ENCODE assay signal across 16 cellular contexts in genomic region chr14:78316058-78316457, GRCh38.
A peak's percentile ranks its signal among the peaks of the same experiment; 100 is the strongest.
DNase-seq lines count a peak whose midpoint lies in the region; ATAC-seq, FAIRE-seq and TF ChIP-seq lines count a peak whose summit lies in the region.
"Had no signal": no experiment of that assay in that cellular context is flagged by ENCODE, and none has a peak within 500 bp of the region (broad histone marks: within the 10 kb centered on the region; RNA-seq: fewer than 3 reads in every experiment).

No MANE protein-coding gene starts in this region.

- POLR2A ChIA-PET in HepG2 (lab: Yijun Ruan, JAX): no interaction called here

- H3K36me3 ChIP-seq in WERI-Rb-1: no peaks in the 10 kb centered on the region
- H3K36me3 ChIP-seq in neural progenitor cell: no peaks in the 10 kb centered on the region
- H3K36me3 ChIP-seq in HepG2 (replicated peaks in 1 of 2; ENCODE audit: control insufficient read depth in 1 of 2, insufficient read depth in 2 of 2, low read length in 2 of 2): no peaks in the 10 kb centered on the region
- H3K36me3 ChIP-seq: BLaER1, HAP-1 had no signal

- no peak for TF ChIP-seq POLR2A in GM12891 (IDR thresholded peaks at IDR 0.05; ENCODE audit: low read depth, low read length)
- TF ChIP-seq POLR2A in HepG2 (IDR thresholded peaks at IDR 0.05; ENCODE audit: insufficient read depth in 1 of 2, low read depth in 2 of 2, low read length in 2 of 2): no peak

- TF ChIP-seq CTCF in WERI-Rb-1 (IDR thresholded peaks at IDR 0.05; ENCODE audit: low read depth, low read length) (no peak), neural progenitor cell (IDR thresholded peaks at IDR 0.05) (no peak), HepG2 (CRISPR knock-in tag; IDR thresholded peaks at IDR 0.05) (no peak)

- H3K9me3 ChIP-seq in WERI-Rb-1 (ENCODE audit: severe bottlenecking) (no peaks in the 10 kb centered on the region), neural progenitor cell (ENCODE audit: low read depth) (no peaks in the 10 kb centered on the region), HepG2 (ENCODE audit: low read length) (no peaks in the 10 kb centered on the region)
- H3K9me3 ChIP-seq: BLaER1, HAP-1 had no signal

- H2AFZ ChIP-seq in neural progenitor cell (replicated peaks) (no peak overlapping the region), HepG2 (ENCODE audit: low read length) (no peak overlapping the region)
- H2AFZ ChIP-seq: PC-9 had no signal

- H3F3A ChIP-seq in neural progenitor cell (ENCODE audit: low read depth): peaks cover 11% of the 10 kb centered on the region

- H3K79me2 ChIP-seq in neural progenitor cell (ENCODE audit: low read depth) (no peaks in the 10 kb centered on the region), HepG2 (ENCODE audit: insufficient read depth, low read length) (no peaks in the 10 kb centered on the region)

- H3K4me1 Mint-ChIP-seq in neural progenitor cell: peaks cover 29% of the 10 kb centered on the region
- H3K4me1 Mint-ChIP-seq: CD8-positive, alpha-beta memory T cell had no signal

- H3K4me3 ChIP-seq in WERI-Rb-1 (ENCODE audit: low read depth, low read length): no peak overlapping the region
- peak overlapping the region; percentile 12 for H3K4me3 ChIP-seq in neural progenitor cell
- H3K4me3 ChIP-seq in HepG2 (replicated peaks in 1 of 3; ENCODE audit: insufficient read depth in 1 of 3, low read depth in 2 of 3, low read length in 3 of 3): no peak overlapping the region
- H3K4me3 ChIP-seq: BLaER1, HAP-1, PC-9 had no signal

- BruUV-seq in HepG2 (replicated peaks; lab: Mats Ljungman, UMichigan): no TSS peak

- no peaks in the 10 kb centered on the region for H4K20me1 ChIP-seq in neural progenitor cell (ENCODE audit: low read depth)
- H4K20me1 ChIP-seq in HepG2 (ENCODE audit: insufficient read depth, low read length): no peaks in the 10 kb centered on the region
- H4K20me1 ChIP-seq: BLaER1 had no signal

- ATAC-seq in HepG2: no peak

- H3K36me3 Mint-ChIP-seq in neural progenitor cell: no peaks in the 10 kb centered on the region
- H3K36me3 Mint-ChIP-seq: CD8-positive, alpha-beta memory T cell had no signal

- intact Hi-C loops in HepG2 (cut with micrococcal nuclease; ENCODE audit: unreplicated experiment): no loop called here

- no peak overlapping the region for H3K27ac Mint-ChIP-seq in neural progenitor cell
- H3K27ac Mint-ChIP-seq: CD8-positive, alpha-beta memory T cell had no signal

- no peaks in the 10 kb centered on the region for H3K9me3 Mint-ChIP-seq in neural progenitor cell

- H3K4me2 ChIP-seq in neural progenitor cell: peak overlapping the region; percentile 71
- no peak overlapping the region for H3K4me2 ChIP-seq in HepG2 (ENCODE audit: low read depth, low read length)
- H3K4me2 ChIP-seq: BLaER1, PC-9 had no signal

- FAIRE-seq in GM12891 (lab: Jason Lieb, UNC) (no peak), HepG2 (lab: Jason Lieb, UNC) (no peak)

- H3K4me1 ChIP-seq in neural progenitor cell: peaks cover 48% of the 10 kb centered on the region
- no peaks in the 10 kb centered on the region for H3K4me1 ChIP-seq in HepG2 (ENCODE audit: insufficient read depth, low read length)
- H3K4me1 ChIP-seq: BLaER1 had no signal

- no peak for TF ChIP-seq RAD21 in HepG2 (CRISPR knock-in tag; IDR thresholded peaks at IDR 0.05)

- no peak overlapping the region for H3K9ac ChIP-seq in neural progenitor cell
- no peak overlapping the region for H3K9ac ChIP-seq in HepG2 (ENCODE audit: insufficient read depth, low read depth, low read length)
- H3K9ac ChIP-seq: BLaER1 had no signal

- H3K27ac ChIP-seq in WERI-Rb-1: peak overlapping the region; percentile 54
- peak overlapping the region; percentile 47 for H3K27ac ChIP-seq in neural progenitor cell
- H3K27ac ChIP-seq in HepG2 (ENCODE audit: extremely low read length, insufficient read depth, low read length): no peak overlapping the region
- H3K27ac ChIP-seq: 22Rv1, BLaER1, PC-9 had no signal

- H3K27me3 Mint-ChIP-seq in neural progenitor cell (ENCODE audit: insufficient read depth, low read depth): peaks cover 3% of the 10 kb centered on the region

- no peak overlapping the region for H3K4me3 Mint-ChIP-seq in neural progenitor cell
- H3K4me3 Mint-ChIP-seq: CD8-positive, alpha-beta memory T cell had no signal

- CTCF ChIA-PET in HepG2 (lab: Yijun Ruan, JAX; ENCODE audit: low intra/inter-chr PET ratio, low total read pairs): no interaction called here

- in situ Hi-C loops in HepG2 (cut with HindIII; ENCODE audit: extremely low pct_ligation_motif_present, low pct_unique_long_range_greater_than_20kb): no loop called here

- DNase-seq in NCI-H2081 (lab: John Stamatoyannopoulos, UW) (peak; percentile 21 to 53), NCI-H2081 treated with DMSO at 0.1 percent for 48 hours (lab: John Stamatoyannopoulos, UW) (no peak), NCI-H2227 treated with DMSO at 0.1 percent for 48 hours (lab: John Stamatoyannopoulos, UW) (peak; percentile 93), WERI-Rb-1 (peak; percentile 67), neural progenitor cell (ENCODE audit: low spot score) (peak; percentile 19), kidney glomerular epithelial cell (lab: John Stamatoyannopoulos, UW) (no peak), GM12891 (ENCODE audit: insufficient read length, low spot score) (no peak), HepG2 (ENCODE audit: low spot score) (no peak)
- DNase-seq: CD8-positive, alpha-beta memory T cell; KBM-7; NCI-H2029; NCI-H446 treated with DMSO at 0.1 percent for 48 hours; PC-9 had no signal

- TF ChIP-seq EP300 in HepG2 (IDR thresholded peaks at IDR 0.05; ENCODE audit: low read depth in 2 of 2, low read length in 2 of 2) (no peak), HepG2 (CRISPR knock-in tag; IDR thresholded peaks at IDR 0.05; ENCODE audit: borderline replicate concordance) (no peak)

- WGBS in HepG2 (ENCODE audit: low lambda C conversion rate): 0% methylated on average over 1 of the region's 1 CpG

- H3K27me3 ChIP-seq in WERI-Rb-1 (ENCODE audit: insufficient read depth, low read depth, severe bottlenecking) (no peaks in the 10 kb centered on the region), neural progenitor cell (no peaks in the 10 kb centered on the region), HepG2 (ENCODE audit: control insufficient read depth in 1 of 2, insufficient read depth in 2 of 2, low read length in 2 of 2) (peaks cover 0 to 3% of the 10 kb centered on the region in 2 experiments; a peak in 1 of 5 replicates)
- H3K27me3 ChIP-seq: BLaER1 had no signal

TF ChIP-seq in GM12891, 5 proteins besides CTCF, POLR2A, EP300 and RAD21:
- TF ChIP-seq POU2F2 (IDR thresholded peaks at IDR 0.05; ENCODE audit: low read depth, low read length): no peak
- no peak for TF ChIP-seq SPI1 (IDR thresholded peaks at IDR 0.05; ENCODE audit: low read depth, low read length)
- TF ChIP-seq PAX5 (IDR thresholded peaks at IDR 0.05; ENCODE audit: insufficient read depth, low read length, severe bottlenecking): no peak
- TF ChIP-seq TAF1 (IDR thresholded peaks at IDR 0.05; ENCODE audit: low read depth, low read length): no peak
- no peak for TF ChIP-seq POLR2AphosphoS5 (IDR thresholded peaks at IDR 0.05; ENCODE audit: low read depth, low read length)
TF ChIP-seq in GM12891: peak in this region for 0.

TF ChIP-seq in HepG2, 621 proteins besides CTCF, POLR2A, EP300 and RAD21 (continues in another document):
- TF ChIP-seq SMAD3 (CRISPR knock-in tag; IDR thresholded peaks at IDR 0.05): no peak
- no peak for TF ChIP-seq SIN3A (IDR thresholded peaks at IDR 0.05; ENCODE audit: borderline replicate concordance, low read depth, low read length)
- no peak for TF ChIP-seq SNAPC2 (CRISPR knock-in tag; IDR thresholded peaks at IDR 0.05)
- no peak for TF ChIP-seq ZNF577 (CRISPR knock-in tag; IDR thresholded peaks at IDR 0.05; ENCODE audit: borderline replicate concordance, low read depth)
- TF ChIP-seq ZNF235 (CRISPR knock-in tag; IDR thresholded peaks at IDR 0.05; ENCODE audit: borderline replicate concordance): no peak
- TF ChIP-seq, protein P1, sequence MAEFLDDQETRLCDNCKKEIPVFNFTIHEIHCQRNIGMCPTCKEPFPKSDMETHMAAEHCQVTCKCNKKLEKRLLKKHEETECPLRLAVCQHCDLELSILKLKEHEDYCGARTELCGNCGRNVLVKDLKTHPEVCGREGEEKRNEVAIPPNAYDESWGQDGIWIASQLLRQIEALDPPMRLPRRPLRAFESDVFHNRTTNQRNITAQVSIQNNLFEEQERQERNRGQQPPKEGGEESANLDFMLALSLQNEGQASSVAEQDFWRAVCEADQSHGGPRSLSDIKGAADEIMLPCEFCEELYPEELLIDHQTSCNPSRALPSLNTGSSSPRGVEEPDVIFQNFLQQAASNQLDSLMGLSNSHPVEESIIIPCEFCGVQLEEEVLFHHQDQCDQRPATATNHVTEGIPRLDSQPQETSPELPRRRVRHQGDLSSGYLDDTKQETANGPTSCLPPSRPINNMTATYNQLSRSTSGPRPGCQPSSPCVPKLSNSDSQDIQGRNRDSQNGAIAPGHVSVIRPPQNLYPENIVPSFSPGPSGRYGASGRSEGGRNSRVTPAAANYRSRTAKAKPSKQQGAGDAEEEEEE (CRISPR knock-in tag; IDR thresholded peaks at IDR 0.05; ENCODE audit: borderline replicate concordance): no peak
- TF ChIP-seq, protein P2, sequence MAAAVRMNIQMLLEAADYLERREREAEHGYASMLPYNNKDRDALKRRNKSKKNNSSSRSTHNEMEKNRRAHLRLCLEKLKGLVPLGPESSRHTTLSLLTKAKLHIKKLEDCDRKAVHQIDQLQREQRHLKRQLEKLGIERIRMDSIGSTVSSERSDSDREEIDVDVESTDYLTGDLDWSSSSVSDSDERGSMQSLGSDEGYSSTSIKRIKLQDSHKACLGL (CRISPR knock-in tag; IDR thresholded peaks at IDR 0.05): no peak
- TF ChIP-seq ZNF367 (CRISPR knock-in tag; IDR thresholded peaks at IDR 0.05; ENCODE audit: borderline replicate concordance): no peak
- no peak for TF ChIP-seq HCFC1 (IDR thresholded peaks at IDR 0.05; ENCODE audit: low read depth, low read length)
- TF ChIP-seq MAX (IDR thresholded peaks at IDR 0.05): no peak
- no peak for TF ChIP-seq BRD4 (CRISPR knock-in tag; IDR thresholded peaks at IDR 0.05)

Comparison
In these comparisons a context has a peak if more than half of its experiments do, and no peak if none do; other contexts are left out.
1. DNase-seq: peak in NCI-H2081 (2 of 2), NCI-H2227 treated with DMSO at 0.1 percent for 48 hours (single experiment), WERI-Rb-1 (single experiment) and neural progenitor cell (single experiment); none in NCI-H2081 treated with DMSO at 0.1 percent for 48 hours (single experiment), kidney glomerular epithelial cell (single experiment), GM12891 (single experiment) and HepG2 (single experiment).